Comparison of ENCODE assay signal across 22 cellular contexts in the genomic region with DNA sequence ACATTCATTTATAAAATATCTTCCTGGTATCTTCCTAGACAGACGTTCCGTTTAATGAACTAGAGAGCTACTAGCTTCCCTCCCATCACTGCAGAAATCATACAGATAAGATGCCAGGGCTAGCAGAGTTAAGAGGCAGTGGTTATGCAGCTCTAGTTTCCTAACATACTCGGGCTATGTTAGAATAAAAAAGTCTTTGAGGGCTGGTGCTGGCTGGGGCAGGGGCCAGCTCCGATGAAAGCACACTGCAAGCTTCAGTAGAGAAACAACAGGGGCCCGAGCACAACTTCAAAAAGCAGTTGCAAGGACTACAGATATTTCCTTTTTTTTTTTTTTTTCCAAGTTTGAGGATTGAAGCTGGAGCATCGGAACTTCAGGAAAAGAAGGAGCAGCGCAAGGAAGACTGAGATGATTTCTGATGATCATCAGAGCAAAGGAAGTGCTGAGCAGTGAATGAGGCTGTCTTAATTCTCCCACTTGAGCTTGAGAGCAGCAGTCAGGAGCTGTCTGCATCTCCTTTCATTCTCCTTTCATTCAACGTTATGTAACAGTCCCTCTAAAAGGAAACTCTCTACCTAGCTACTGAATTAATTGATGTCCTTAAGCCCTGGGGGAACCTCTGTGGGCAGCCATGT. TPM values are rescaled to one million over a fixed set of nuclear protein-coding genes. Genes with fewer than 3 reads are reported as not detected.
A peak's percentile ranks its signal among the peaks of the same experiment; 100 is the strongest.
DNase-seq lines count a peak whose midpoint lies in the region; ATAC-seq, FAIRE-seq and TF ChIP-seq lines count a peak whose summit lies in the region.
"Had no signal": no experiment of that assay in that cellular context is flagged by ENCODE, and none has a peak within 500 bp of the region (broad histone marks: within the 10 kb centered on the region; RNA-seq: fewer than 3 reads in every experiment).

No MANE protein-coding gene starts in this region.

- peaks cover 0 to 10% (median 8%) of the 10 kb centered on the region in 4 experiments; a peak in 3 of 7 replicates for H3K4me1 ChIP-seq in H1 (replicated peaks in 1 of 4; ENCODE audit: control insufficient read depth in 3 of 4, insufficient read depth in 4 of 4, low read length in 3 of 4)
- H3K4me1 ChIP-seq: adrenal gland, BE2C, foreskin keratinocyte, psoas muscle, upper lobe of left lung had no signal

- no peak overlapping the region for H2BK12ac ChIP-seq in H1 (ENCODE audit: low read depth, low read length)

- no peak overlapping the region for H4K5ac ChIP-seq in H1 (ENCODE audit: insufficient read length, low read depth, low read length)

- H4K8ac ChIP-seq in H1 (ENCODE audit: extremely low read depth, insufficient read depth, low read length): no peak overlapping the region

- no peak overlapping the region for H3K14ac ChIP-seq in H1 (ENCODE audit: insufficient read length)

- no peaks in the 10 kb centered on the region for H3K27me3 ChIP-seq in H1 (replicated peaks in 1 of 4; ENCODE audit: control insufficient read depth in 3 of 4, extremely low read depth in 1 of 4, insufficient read depth in 3 of 4, low read length in 3 of 4)
- H3K27me3 ChIP-seq: adrenal gland, BE2C, foreskin keratinocyte, upper lobe of left lung had no signal

- no peaks in the 10 kb centered on the region for H3K36me3 ChIP-seq in H1 (ENCODE audit: control insufficient read depth in 2 of 4, insufficient read depth in 4 of 4, low read length in 3 of 4)
- H3K36me3 ChIP-seq: adrenal gland, BE2C, upper lobe of left lung had no signal

- H3K4ac ChIP-seq in H1 (replicated peaks; ENCODE audit: insufficient read length, low read depth, low read length): no peak overlapping the region

- H4K20me1 ChIP-seq in H1 (replicated peaks in 1 of 2; ENCODE audit: control insufficient read depth in 1 of 2, insufficient read depth in 2 of 2, low read length in 2 of 2): no peaks in the 10 kb centered on the region

- DNase-seq in NCI-H2107 treated with DMSO at 0.1 percent for 48 hours (lab: John Stamatoyannopoulos, UW; ENCODE audit: unreplicated experiment) (peak; percentile 71), NCI-H2107 (lab: John Stamatoyannopoulos, UW) (no peak), H1 (ENCODE audit: low read depth in 1 of 2, low spot score in 2 of 2) (no peak), middle frontal gyrus (ENCODE audit: extremely low spot score, low spot score) (peak; percentile 6), NCI-H128 (lab: John Stamatoyannopoulos, UW; ENCODE audit: unreplicated experiment) (no peak), GM10266 (ENCODE audit: extremely low spot score) (no peak), NCI-H1930 (lab: John Stamatoyannopoulos, UW) (no peak)
- DNase-seq: activated CD4-positive, alpha-beta memory T cell treated with anti-CD3 and anti-CD28 coated beads, Interleukin-2, amount 10 ng/mL, durations not matched to agents 7 days and 5 days; adrenal gland; BE2C; COR-L47; erythroblast; foreskin keratinocyte; kidney glomerular epithelial cell; NCI-H146; NCI-H510A; psoas muscle; stimulated activated CD4-positive, alpha-beta T cell treated with anti-CD3 and anti-CD28 coated beads, Interleukin-4, amount 100 ng/mL, for 1 hour; stimulated activated naive CD8-positive, alpha-beta T cell treated with anti-CD3 and anti-CD28 coated beads, Interleukin-15, amount 100 ng/mL, for 72 hours; T-helper 9 cell; upper lobe of left lung had no signal

- TF ChIP-seq POLR2A in H1 (IDR thresholded peaks at IDR 0.05; ENCODE audit: control extremely low read depth in 1 of 2, low read depth in 2 of 2, low read length in 2 of 2): no peak

- no peak overlapping the region for H2BK15ac ChIP-seq in H1 (ENCODE audit: low read length)

- H3K56ac ChIP-seq in H1 (replicated peaks; ENCODE audit: insufficient read length, low read depth, low read length): no peak overlapping the region

- H2BK20ac ChIP-seq in H1 (ENCODE audit: low read length): peak overlapping the region; percentile 81; the same call in 1 of the 2 replicates

- POLR2A ChIA-PET in H1 (lab: Charles Lee; ENCODE audit: partially characterized antibody): interaction anchor here (1.1 kb wide), 2 partner anchors 11 to 28 kb away, joined by 3 read pairs; no protein-coding TSS in a partner anchor

- 69% methylated on average over 8 of the region's 8 CpGs; no CpG with 5 or more reads in 1 of the 2 experiments for WGBS in H1 (ENCODE audit: extremely low coverage in 1 of 2, insufficient coverage in 1 of 2, insufficient read length in 1 of 2, insufficient replicate concordance in 2 of 2, low coverage in 1 of 2, low lambda C conversion rate in 2 of 2, missing lambda C conversion rate in 1 of 2), 2 experiments

- peak overlapping the region; percentile 61 for H4K91ac ChIP-seq in H1 (replicated peaks; ENCODE audit: insufficient read length, low read length)

- H3K18ac ChIP-seq in H1 (ENCODE audit: extremely low read depth, low read length): peak overlapping the region; percentile 19; the same call in 1 of the 2 replicates

- CTCF ChIA-PET in H1 (lab: Charles Lee; ENCODE audit: partially characterized antibody): interaction anchor here (1.0 to 2.0 kb wide), 5 partner anchors 15 to 260 kb away, joined by 3 to 7 read pairs (median 3); no protein-coding TSS in a partner anchor

- H2AFZ ChIP-seq in H1 (ENCODE audit: low read length): peak overlapping the region; percentile 80; the same call in 1 of the 2 replicates

- no peaks in the 10 kb centered on the region for H3K23me2 ChIP-seq in H1 (ENCODE audit: low read depth, low read length)

- no peak overlapping the region for H3K4me3 ChIP-seq in H1 (ENCODE audit: extremely low read depth in 1 of 4, insufficient read depth in 2 of 4, low read depth in 3 of 4, low read length in 4 of 4)
- H3K4me3 ChIP-seq: adrenal gland, psoas muscle, upper lobe of left lung had no signal

- no peak for ATAC-seq in HG02973 (IDR thresholded peaks at IDR 0.05; ENCODE audit: unreplicated experiment)
- ATAC-seq: foreskin keratinocyte; psoas muscle; stimulated activated naive CD8-positive, alpha-beta T cell treated with anti-CD3 and anti-CD28 coated beads, Interleukin-15, amount 100 ng/mL, for 72 hours had no signal

- H3K9ac ChIP-seq in H1 (replicated peaks in 1 of 4; ENCODE audit: extremely low read depth in 1 of 4, low read depth in 3 of 4, low read length in 3 of 4): no peak overlapping the region

- FAIRE-seq in H1 (lab: Jason Lieb, UNC): peak; percentile 7

- no peak overlapping the region for H2BK120ac ChIP-seq in H1 (replicated peaks; ENCODE audit: low read depth, low read length)

- no peaks in the 10 kb centered on the region for H3K79me2 ChIP-seq in H1 (ENCODE audit: control insufficient read depth in 1 of 2, insufficient read depth in 2 of 2, low read length in 2 of 2)

- no peak overlapping the region for H3K23ac ChIP-seq in H1 (ENCODE audit: insufficient read length)

- H2AK5ac ChIP-seq in H1 (ENCODE audit: low read depth, low read length): no peak overlapping the region

- TF ChIP-seq EP300 in H1 (IDR thresholded peaks at IDR 0.05; ENCODE audit: borderline replicate concordance in 1 of 2, low read depth in 2 of 2, low read length in 2 of 2): no peak

- TF ChIP-seq CTCF in H1 (IDR thresholded peaks at IDR 0.05; ENCODE audit: control extremely low read depth in 1 of 3, insufficient read depth in 1 of 3, low read depth in 1 of 3, low read length in 3 of 3): no peak
- TF ChIP-seq CTCF in GM10266 (IDR thresholded peaks at IDR 0.05; ENCODE audit: control insufficient read depth, insufficient read depth, low read depth, missing control alignments): no peak

- H3K79me1 ChIP-seq in H1 (ENCODE audit: low read depth, low read length): no peaks in the 10 kb centered on the region

- no peak for TF ChIP-seq RAD21 in H1 (IDR thresholded peaks at IDR 0.05 in 1 of 2, conservative IDR thresholded peaks at IDR 0.05 in 1 of 2; ENCODE audit: low read depth in 2 of 2, low read length in 2 of 2)

- H3K4me2 ChIP-seq in H1 (ENCODE audit: insufficient read depth in 1 of 2, low read depth in 2 of 2, low read length in 2 of 2): peak overlapping the region in 1 of 2 experiments; percentile 10; a peak in 2 of 4 replicates

- peaks cover 2 to 16% of the 10 kb centered on the region in 2 experiments for H3K9me3 ChIP-seq in H1 (ENCODE audit: insufficient read depth in 2 of 2, low read depth in 1 of 2, low read length in 1 of 2)
- H3K9me3 ChIP-seq: adrenal gland, BE2C, psoas muscle, upper lobe of left lung had no signal

- H3K27ac ChIP-seq in H1 (ENCODE audit: low read depth, low read length): no peak overlapping the region
- H3K27ac ChIP-seq: adrenal gland, foreskin keratinocyte, psoas muscle, upper lobe of left lung had no signal

- H2BK5ac ChIP-seq in H1 (ENCODE audit: low read depth, low read length): peak overlapping the region; percentile 61; the same call in 1 of the 2 replicates

TF ChIP-seq in H1, 55 proteins besides CTCF, POLR2A, EP300 and RAD21 (continues in another document):
- no peak for TF ChIP-seq SP1 (IDR thresholded peaks at IDR 0.05; ENCODE audit: low read depth, low read length)
- no peak for TF ChIP-seq BRCA1 (IDR thresholded peaks at IDR 0.05; ENCODE audit: low read depth, low read length)
- no peak for TF ChIP-seq SIX5 (IDR thresholded peaks at IDR 0.05; ENCODE audit: low read depth, low read length)

RNA-seq across cellular contexts. Expression of a gene that starts 47.7 kb away (rescaled TPM):
- total RNA-seq in H1 (2021; fragmentation: NEBNext Ultra II Directional; extraction: Animal tissue kit (Norgen Biotek cat#: 25700)): 122 and 131 TPM in 2 replicates
- 28.6 and 35.8 TPM in 2 replicates for polyA plus RNA-seq in H1 (2011; rRNA removed)
- 35.3 TPM for polyA plus RNA-seq in H1 (2011; cell fraction: cytosol; rRNA removed)
- 111 TPM for polyA plus RNA-seq in H1 (2011; cell fraction: nucleus; rRNA removed)
- 32.6 to 58.0 TPM (median 43.3 TPM) in 4 replicates for polyA plus RNA-seq in H1 (2012, experiment 1 of 2)
- polyA plus RNA-seq in H1 (2012, experiment 2 of 2): 12.4 TPM
- 20.7 TPM for polyA plus RNA-seq in H1 (2013, experiment 1 of 2)
- polyA plus RNA-seq in H1 (2013, experiment 2 of 2): 21.5 TPM
- 515 and 527 TPM in 2 replicates for polyA minus RNA-seq in H1 (2011; rRNA and poly(A)+ RNA removed)
- 70.8 TPM for polyA minus RNA-seq in H1 (2011; cell fraction: cytosol; rRNA and poly(A)+ RNA removed)
- polyA minus RNA-seq in H1 (2011; cell fraction: nucleus; rRNA and poly(A)+ RNA removed): 671 TPM
- total RNA-seq: activated CD4-positive, alpha-beta memory T cell treated with anti-CD3 and anti-CD28 coated beads, Interleukin-2, amount 10 ng/mL, durations not matched to agents 7 days and 5 days; foreskin keratinocyte had no signal
- polyA plus RNA-seq: foreskin keratinocyte had no signal

Comparison
In these comparisons a context has a peak if more than half of its experiments do, and no peak if none do; other contexts are left out.
1. DNase-seq: peak in NCI-H2107 treated with DMSO at 0.1 percent for 48 hours (single experiment) and middle frontal gyrus (single experiment); none in NCI-H2107 (single experiment), H1 (0 of 2), NCI-H128 (single experiment), GM10266 (single experiment) and NCI-H1930 (0 of 2).